25 cellular contexts compared by ENCODE assay signal in genomic region chr13:41976491-41976890, GRCh38.
"Had no signal": no experiment of that assay in that cellular context is flagged by ENCODE, and none has a peak within 500 bp of the region (broad histone marks: within the 10 kb centered on the region; RNA-seq: fewer than 3 reads in every experiment).

No MANE protein-coding gene starts in this region.

- H3K9me3 Mint-ChIP-seq: dendritic cell treated with granulocyte-macrophage colony-stimulating factor and Interleukin-4, amounts not matched to agents 40 ng/mL and 50 ng/mL, for 4 days; effector memory CD8-positive, alpha-beta T cell; memory B cell; nephron; stimulated activated naive B cell treated with anti-CD40 and anti-IgM and Interleukin-4, amounts not matched to agents 10 μg/mL and 1 μg/mL and 100 μg/mL, for 72 hours; stimulated activated naive CD8-positive, alpha-beta T cell treated with anti-CD3 and anti-CD28 coated beads, Interleukin-15, amount 100 ng/mL, for 72 hours had no signal

- H3K27me3 ChIP-seq: esophagus muscularis mucosa, gastrocnemius medialis, heart right ventricle, right lobe of liver, testis, tibial nerve, upper lobe of right lung, vagina had no signal

- H3K4me3 ChIP-seq: esophagus muscularis mucosa, gastrocnemius medialis, heart right ventricle, left ventricle myocardium inferior, lower lobe of right lung, psoas muscle, right lobe of liver, testis, tibial nerve, upper lobe of right lung, vagina had no signal

- H3K4me3 Mint-ChIP-seq: dendritic cell treated with granulocyte-macrophage colony-stimulating factor and Interleukin-4, amounts not matched to agents 40 ng/mL and 50 ng/mL, for 4 days; effector memory CD8-positive, alpha-beta T cell; memory B cell; nephron; stimulated activated naive B cell treated with anti-CD40 and anti-IgM and Interleukin-4, amounts not matched to agents 10 μg/mL and 1 μg/mL and 100 μg/mL, for 72 hours; stimulated activated naive CD8-positive, alpha-beta T cell treated with anti-CD3 and anti-CD28 coated beads, Interleukin-15, amount 100 ng/mL, for 72 hours had no signal

- DNase-seq: effector memory CD8-positive, alpha-beta T cell; gastrocnemius medialis; heart right ventricle; hypothalamus; kidney; left cardiac atrium; left ventricle myocardium inferior; lower lobe of right lung; midbrain; psoas muscle; retina; right lobe of liver; stimulated activated CD4-positive, alpha-beta T cell treated with anti-CD3 and anti-CD28 coated beads, Interleukin-4, amount 100 ng/mL, for 4 hours; stimulated activated naive B cell treated with anti-CD40 and anti-IgM and Interleukin-4, amounts not matched to agents 10 μg/mL and 1 μg/mL and 100 μg/mL, for 72 hours; stimulated activated naive CD8-positive, alpha-beta T cell treated with anti-CD3 and anti-CD28 coated beads, Interleukin-15, amount 100 ng/mL, for 72 hours; testis; upper lobe of right lung had no signal

- H3K9ac ChIP-seq: parathyroid adenoma had no signal

- H3K4me1 ChIP-seq: esophagus muscularis mucosa, gastrocnemius medialis, lower lobe of right lung, psoas muscle, right lobe of liver, testis, tibial nerve, upper lobe of right lung, vagina had no signal

- H3K27ac ChIP-seq: epithelial cell of prostate, esophagus muscularis mucosa, gastrocnemius medialis, heart right ventricle, left ventricle myocardium inferior, lower lobe of right lung, parathyroid adenoma, psoas muscle, right lobe of liver, testis, tibial nerve, upper lobe of right lung, vagina had no signal

- H3K36me3 ChIP-seq: esophagus muscularis mucosa, gastrocnemius medialis, heart right ventricle, left ventricle myocardium inferior, lower lobe of right lung, right lobe of liver, tibial nerve, upper lobe of right lung, vagina had no signal

- H3K27ac Mint-ChIP-seq: dendritic cell treated with granulocyte-macrophage colony-stimulating factor and Interleukin-4, amounts not matched to agents 40 ng/mL and 50 ng/mL, for 4 days; effector memory CD8-positive, alpha-beta T cell; memory B cell; nephron; stimulated activated naive B cell treated with anti-CD40 and anti-IgM and Interleukin-4, amounts not matched to agents 10 μg/mL and 1 μg/mL and 100 μg/mL, for 72 hours; stimulated activated naive CD8-positive, alpha-beta T cell treated with anti-CD3 and anti-CD28 coated beads, Interleukin-15, amount 100 ng/mL, for 72 hours had no signal

- H3K27me3 Mint-ChIP-seq: dendritic cell treated with granulocyte-macrophage colony-stimulating factor and Interleukin-4, amounts not matched to agents 40 ng/mL and 50 ng/mL, for 4 days; effector memory CD8-positive, alpha-beta T cell; memory B cell had no signal

- ATAC-seq: effector memory CD8-positive, alpha-beta T cell; gastrocnemius medialis; heart right ventricle; left cardiac atrium; lower lobe of right lung; psoas muscle; right lobe of liver; stimulated activated naive B cell treated with anti-CD40 and anti-IgM and Interleukin-4, amounts not matched to agents 10 μg/mL and 1 μg/mL and 100 μg/mL, for 72 hours; stimulated activated naive CD8-positive, alpha-beta T cell treated with anti-CD3 and anti-CD28 coated beads, Interleukin-15, amount 100 ng/mL, for 72 hours; upper lobe of right lung had no signal

- H3K36me3 Mint-ChIP-seq: memory B cell; stimulated activated naive B cell treated with anti-CD40 and anti-IgM and Interleukin-4, amounts not matched to agents 10 μg/mL and 1 μg/mL and 100 μg/mL, for 72 hours had no signal

- H3K9me3 ChIP-seq: esophagus muscularis mucosa, gastrocnemius medialis, heart right ventricle, left ventricle myocardium inferior, lower lobe of right lung, psoas muscle, right lobe of liver, testis, tibial nerve, upper lobe of right lung, vagina had no signal

- H3K4me1 Mint-ChIP-seq: nephron had no signal

- H3K79me2 ChIP-seq: parathyroid adenoma had no signal
